Comparison of ENCODE assay signal across 8 cellular contexts in the genomic region with DNA sequence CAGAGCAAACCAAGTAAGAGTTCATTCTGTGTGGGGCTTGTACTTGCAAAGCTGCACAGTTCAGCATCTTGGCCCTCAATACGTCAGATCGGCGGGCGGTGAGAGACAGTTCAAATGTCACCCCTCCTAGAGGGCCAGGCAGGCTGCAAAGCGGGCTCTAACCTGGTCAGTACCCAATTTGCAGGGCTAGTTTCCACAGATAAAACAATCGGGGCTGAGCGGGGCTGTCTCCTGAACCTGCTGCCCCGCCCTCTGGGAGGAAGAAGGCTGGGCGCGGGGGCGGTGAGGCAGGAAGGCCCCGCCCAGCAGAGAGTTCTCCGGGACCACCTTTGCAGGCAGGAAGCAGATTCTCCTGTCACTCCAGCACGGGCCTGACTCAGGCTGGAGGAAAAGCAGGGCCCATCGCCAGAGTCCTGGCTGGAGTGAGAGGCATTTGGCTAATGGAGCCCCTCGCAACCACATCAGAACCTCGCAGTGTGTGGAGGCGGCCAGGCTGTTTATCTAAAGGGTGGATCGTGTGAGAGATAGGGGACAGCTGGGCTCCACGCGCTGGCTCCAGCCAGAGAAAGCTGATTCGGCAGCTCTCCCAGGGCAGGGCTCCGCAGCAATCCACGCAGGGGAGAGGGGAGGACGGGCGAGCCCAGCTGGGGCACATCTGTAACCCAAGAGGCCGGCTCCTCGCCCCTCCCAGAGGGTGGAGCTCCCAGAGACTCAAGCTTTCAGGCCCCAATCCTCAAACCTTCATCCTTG.
DNase-seq lines count a peak whose midpoint lies in the region; ATAC-seq and TF ChIP-seq lines count a peak whose summit lies in the region.

No MANE protein-coding gene starts in this region.

- H3K9me3 Mint-ChIP-seq in CD14-positive monocyte: peaks cover 0 to 5% (median 3%) of the 10 kb centered on the region in 7 donors

- H3K4me1 Mint-ChIP-seq in CD14-positive monocyte: peaks cover 29% of the 10 kb centered on the region

- H3K4me1 ChIP-seq in adrenal gland (replicated peaks in 1 of 2) (peaks cover 0 to 13% of the 10 kb centered on the region in 2 donors), rectal smooth muscle tissue (ENCODE audit: control insufficient read depth, insufficient read depth, low read length) (peaks cover 3% of the 10 kb centered on the region)

- peak overlapping the region; percentile 25; the same call in 1 of the 2 replicates for H3K27ac ChIP-seq in SK-N-MC
- peak overlapping the region in 4 of 5 donors; percentile 3 to 83 (median 56) for H3K27ac ChIP-seq in adrenal gland
- peak overlapping the region; percentile 65 for H3K27ac ChIP-seq in rectal smooth muscle tissue (ENCODE audit: low read depth, low read length)

- H3K4me3 Mint-ChIP-seq in CD14-positive monocyte: peak overlapping the region; percentile 88 to 96

- TF ChIP-seq CTCF in CD14-positive monocyte (IDR thresholded peaks at IDR 0.05) (no peak), adrenal gland (IDR thresholded peaks at IDR 0.05) (no peak)

- H3K9ac ChIP-seq in SK-N-MC (ENCODE audit: insufficient read length): no peak overlapping the region
- peak overlapping the region; percentile 45 for H3K9ac ChIP-seq in rectal smooth muscle tissue (ENCODE audit: low read length)

- WGBS in adrenal gland, 4 donors: 1 to 9% (median 6%) methylated on average over 17 to 28 of the region's 28 CpGs

- peak in 1 of 2 donors; percentile 42 for TF ChIP-seq POLR2A in adrenal gland (IDR thresholded peaks at IDR 0.05)

- peaks cover 15 to 21% (median 17%) of the 10 kb centered on the region in 3 donors for H3K27me3 Mint-ChIP-seq in CD14-positive monocyte (ENCODE audit: low read depth in 3 of 3)

- H3K9me3 ChIP-seq in SK-N-MC (ENCODE audit: low read depth, low read length) (no peaks in the 10 kb centered on the region), adrenal gland (replicated peaks in 1 of 3) (no peaks in the 10 kb centered on the region)

- peaks cover 4% of the 10 kb centered on the region; the same call in 1 of the 2 replicates for H3K36me3 ChIP-seq in SK-N-MC (ENCODE audit: insufficient read depth, low read length)
- H3K36me3 ChIP-seq in adrenal gland (replicated peaks in 1 of 2): no peaks in the 10 kb centered on the region
- no peaks in the 10 kb centered on the region for H3K36me3 ChIP-seq in rectal smooth muscle tissue (ENCODE audit: control insufficient read depth, insufficient read depth, low read length)

- H3K4me3 ChIP-seq in SK-N-MC (no peak overlapping the region), adrenal gland (peak overlapping the region in 3 of 4 donors; percentile 10 to 61 (median 14)), rectal smooth muscle tissue (ENCODE audit: low read length) (peak overlapping the region; percentile 71)

- no peaks in the 10 kb centered on the region for H3K36me3 Mint-ChIP-seq in CD14-positive monocyte

- H3K27me3 ChIP-seq in adrenal gland (no peaks in the 10 kb centered on the region), rectal smooth muscle tissue (ENCODE audit: control insufficient read depth, insufficient read depth, low read length) (no peaks in the 10 kb centered on the region)

- H3K27ac Mint-ChIP-seq in CD14-positive monocyte: peak overlapping the region in 2 of 7 donors; percentile 26 to 75

- DNase-seq in CD14-positive monocyte (ENCODE audit: low spot score) (no peak), SK-N-MC (ENCODE audit: low read depth, low spot score) (no peak), adrenal gland (peak; percentile 58 to 87 (median 80)), left cardiac atrium (peak; percentile 86), NK-92 (lab: John Stamatoyannopoulos, UW; ENCODE audit: unreplicated experiment) (no peak)

- peak; percentile 60 for ATAC-seq in GM19324 (IDR thresholded peaks at IDR 0.05; ENCODE audit: low FRiP score, unreplicated experiment)
- peak; percentile 35 for ATAC-seq in HG03469 (IDR thresholded peaks at IDR 0.05; ENCODE audit: unreplicated experiment)
- ATAC-seq in left cardiac atrium: peak; percentile 83 to 96

- intact Hi-C loops in CD14-positive monocyte (cut with micrococcal nuclease) (no loop called here), adrenal gland (cut with DNase I) (no loop called here), left cardiac atrium (cut with DNase I) (loop anchor here in 1 of 2 donors (5.0 to 10.0 kb wide), 2 partner anchors 83 to 495 kb away; partner anchors contain the start of genes GSTO2 and SH3PXD2A)

Comparison
In these comparisons a context has a peak if more than half of its experiments do, and no peak if none do; other contexts are left out.
1. DNase-seq: peak in adrenal gland (7 of 7) and left cardiac atrium (single experiment); none in CD14-positive monocyte (single experiment), SK-N-MC (single experiment) and NK-92 (single experiment).
2. ATAC-seq: peak in every context shown above with its lines; median percentile 90 in left cardiac atrium; 60 in GM19324; 35 in HG03469.
3. Peak in every context shown above with its lines, with median percentiles within 50 percentile points of each other: H3K27ac ChIP-seq.